1 cellular context compared by ENCODE assay signal in genomic region chr10:60149003-60149402, GRCh38.
TF ChIP-seq lines count a peak whose summit lies in the region.

No MANE protein-coding gene starts in this region.

TF ChIP-seq in GM23338, 12 proteins besides CTCF, POLR2A, EP300 and RAD21 (continued from another document):
- TF ChIP-seq ZNF462 (CRISPR knock-in tag; IDR thresholded peaks at IDR 0.05) (no peak), ETS1 (IDR thresholded peaks at IDR 0.05) (no peak), NANOG (IDR thresholded peaks at IDR 0.05; ENCODE audit: borderline replicate concordance) (no peak), REST (IDR thresholded peaks at IDR 0.05; ENCODE audit: unreplicated experiment) (no peak), ZNF114 (CRISPR knock-in tag; IDR thresholded peaks at IDR 0.05) (no peak), EZH2 (IDR thresholded peaks at IDR 0.05; ENCODE audit: low read depth, unreplicated experiment) (no peak), JUNB (IDR thresholded peaks at IDR 0.05; ENCODE audit: unreplicated experiment) (no peak), STAT1 (IDR thresholded peaks at IDR 0.05; ENCODE audit: unreplicated experiment) (no peak), EZH2phosphoT487 (IDR thresholded peaks at IDR 0.05; ENCODE audit: unreplicated experiment) (no peak), ZNF331 (CRISPR knock-in tag; IDR thresholded peaks at IDR 0.05; ENCODE audit: low read depth) (no peak), POLR2AphosphoS5 (IDR thresholded peaks at IDR 0.05; ENCODE audit: low read depth) (no peak)
